In the genomic region with DNA sequence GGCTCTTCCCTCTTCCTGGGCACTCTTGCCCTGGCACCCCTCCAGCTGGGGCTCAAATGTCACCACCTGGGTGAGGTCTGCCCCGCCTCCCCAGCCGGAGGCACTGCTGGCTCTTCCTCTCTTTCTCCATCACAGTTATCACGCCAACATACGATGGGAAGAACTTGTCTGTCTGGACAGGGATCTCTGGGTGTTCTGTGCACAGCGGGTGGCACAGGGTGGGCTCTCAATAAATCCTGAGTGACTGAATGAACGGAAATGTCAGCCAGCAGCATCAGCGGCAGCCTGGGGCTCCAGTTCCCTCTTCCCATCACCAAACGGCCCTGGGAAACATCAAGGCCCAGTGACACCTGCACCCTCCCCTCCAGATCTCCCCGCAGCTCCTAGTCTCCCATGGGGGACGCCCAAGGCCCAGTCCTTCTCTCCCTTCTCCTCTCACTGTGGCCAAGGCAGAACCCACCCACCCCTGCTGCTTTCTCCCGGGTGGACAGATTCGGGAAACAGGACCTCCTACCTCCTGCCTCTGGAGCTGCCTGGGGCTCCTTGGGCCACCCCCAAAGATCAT, we compare ENCODE assay signal across 8 cellular contexts. TPM values are rescaled to one million over a fixed set of nuclear protein-coding genes. Genes with fewer than 3 reads are reported as not detected.
A peak's percentile ranks its signal among the peaks of the same experiment; 100 is the strongest.
DNase-seq lines count a peak whose midpoint lies in the region; ATAC-seq and TF ChIP-seq lines count a peak whose summit lies in the region.

No MANE protein-coding gene starts in this region.

- CTCF ChIA-PET in CD8-positive, alpha-beta memory T cell (lab: Charles Lee) = interaction anchor here (0.8 to 8.0 kb wide), 7 partner anchors 33 to 341 kb away, joined by 3 to 54 read pairs (median 4); partner anchors contain the start of genes MALAT1 and SAC3D1

- H4K20me1 ChIP-seq in Loucy (ENCODE audit: insufficient read depth, low read length, poor library complexity, severe bottlenecking) = peaks cover 4% of the 10 kb centered on the region

- peak overlapping the region; percentile 88 for H2AFZ ChIP-seq in Loucy (ENCODE audit: low read length)

- H3K4me1 ChIP-seq in CD8-positive, alpha-beta memory T cell (ENCODE audit: insufficient read depth, low read length) = peaks cover 61% of the 10 kb centered on the region
- H3K4me1 ChIP-seq in Loucy (ENCODE audit: insufficient read depth, low read length, poor library complexity, severe bottlenecking) = peaks cover 39% of the 10 kb centered on the region

- H3K36me3 ChIP-seq in CD8-positive, alpha-beta memory T cell (ENCODE audit: insufficient read depth, low read length) = no peaks in the 10 kb centered on the region
- no peaks in the 10 kb centered on the region for H3K36me3 ChIP-seq in Loucy (ENCODE audit: insufficient read depth, low read length)

- no peaks in the 10 kb centered on the region for H3K9me2 ChIP-seq in Loucy (replicated peaks; ENCODE audit: low read depth, low read length)

- H3K27me3 ChIP-seq in CD8-positive, alpha-beta memory T cell (ENCODE audit: insufficient read depth, low read length, poor library complexity, severe bottlenecking) = no peaks in the 10 kb centered on the region
- H3K27me3 ChIP-seq in Loucy (ENCODE audit: insufficient read depth, low read length, poor library complexity, severe bottlenecking) = no peaks in the 10 kb centered on the region

- peaks cover 47 to 63% (median 50%) of the 10 kb centered on the region in 3 donors for H3K4me1 Mint-ChIP-seq in CD8-positive, alpha-beta memory T cell
- peaks cover 56% of the 10 kb centered on the region for H3K4me1 Mint-ChIP-seq in chondrocyte (ENCODE audit: low read depth)
- H3K4me1 Mint-ChIP-seq in natural killer cell treated with Interleukin-12 subunit alpha and Interleukin-12 subunit beta and Interleukin-15 and Interleukin-18, amount 100 ng/mL, for 72 hours (ENCODE audit: low read depth in 2 of 2) = peaks cover 41 to 44% of the 10 kb centered on the region in 2 donors

- POLR2A ChIA-PET in CD8-positive, alpha-beta memory T cell (lab: Charles Lee) = interaction anchor here (0.5 to 4.9 kb wide), 9 partner anchors 15 to 125 kb away, joined by 3 to 56 read pairs (median 6); partner anchors contain the start of gene MALAT1

- peak overlapping the region; percentile 96 for H3K27ac ChIP-seq in CD8-positive, alpha-beta memory T cell (ENCODE audit: low read depth, low read length)

- H3K27me3 Mint-ChIP-seq in CD8-positive, alpha-beta memory T cell = no peaks in the 10 kb centered on the region
- H3K27me3 Mint-ChIP-seq in chondrocyte (ENCODE audit: low read depth) = no peaks in the 10 kb centered on the region
- H3K27me3 Mint-ChIP-seq in natural killer cell treated with Interleukin-12 subunit alpha and Interleukin-12 subunit beta and Interleukin-15 and Interleukin-18, amount 100 ng/mL, for 72 hours = no peaks in the 10 kb centered on the region

- H3K4me3 Mint-ChIP-seq in CD8-positive, alpha-beta memory T cell = peak overlapping the region; percentile 83 to 94 (median 91)
- peak overlapping the region; percentile 68 for H3K4me3 Mint-ChIP-seq in chondrocyte (ENCODE audit: unreplicated experiment)
- peak overlapping the region; percentile 94 for H3K4me3 Mint-ChIP-seq in natural killer cell treated with Interleukin-12 subunit alpha and Interleukin-12 subunit beta and Interleukin-15 and Interleukin-18, amount 100 ng/mL, for 72 hours

- no peak for ATAC-seq in natural killer cell treated with Interleukin-12 subunit alpha and Interleukin-12 subunit beta and Interleukin-15 and Interleukin-18, amount 100 ng/mL, for 72 hours
- ATAC-seq in GM18498 (IDR thresholded peaks at IDR 0.05; ENCODE audit: unreplicated experiment) = no peak

- H3K4me3 ChIP-seq in CD8-positive, alpha-beta memory T cell (ENCODE audit: low read length) = peak overlapping the region; percentile 91
- H3K4me3 ChIP-seq in Loucy (ENCODE audit: low read length, poor library complexity, severe bottlenecking) = peak overlapping the region; percentile 84

- peak overlapping the region; percentile 97 to 100 (median 99) for H3K27ac Mint-ChIP-seq in CD8-positive, alpha-beta memory T cell
- peak overlapping the region; percentile 99 for H3K27ac Mint-ChIP-seq in chondrocyte (ENCODE audit: unreplicated experiment)
- peak overlapping the region; percentile 99 to 100 for H3K27ac Mint-ChIP-seq in natural killer cell treated with Interleukin-12 subunit alpha and Interleukin-12 subunit beta and Interleukin-15 and Interleukin-18, amount 100 ng/mL, for 72 hours

- H3K9ac ChIP-seq in Loucy (ENCODE audit: low read depth, low read length, poor library complexity, severe bottlenecking) = peak overlapping the region; percentile 89

- H3F3A ChIP-seq in Loucy (ENCODE audit: low read depth) = peaks cover 8% of the 10 kb centered on the region; the same call in 1 of the 2 replicates

- peaks cover 28% of the 10 kb centered on the region for H3K79me2 ChIP-seq in Loucy (ENCODE audit: insufficient read depth, low read length)

- H3K9me3 ChIP-seq in CD8-positive, alpha-beta memory T cell (ENCODE audit: low read length) = no peaks in the 10 kb centered on the region
- no peaks in the 10 kb centered on the region for H3K9me3 ChIP-seq in Loucy (ENCODE audit: insufficient read depth, low read depth, low read length)

- TF ChIP-seq CTCF in Loucy (conservative IDR thresholded peaks at IDR 0.05; ENCODE audit: low read length) (no peak), chondrocyte (IDR thresholded peaks at IDR 0.05) (no peak)

- peaks cover 0 to 10% (median 0%) of the 10 kb centered on the region in 3 donors for H3K36me3 Mint-ChIP-seq in CD8-positive, alpha-beta memory T cell
- no peaks in the 10 kb centered on the region for H3K36me3 Mint-ChIP-seq in chondrocyte (ENCODE audit: low read depth)
- no peaks in the 10 kb centered on the region for H3K36me3 Mint-ChIP-seq in natural killer cell treated with Interleukin-12 subunit alpha and Interleukin-12 subunit beta and Interleukin-15 and Interleukin-18, amount 100 ng/mL, for 72 hours

- H3K9me3 Mint-ChIP-seq in CD8-positive, alpha-beta memory T cell = no peaks in the 10 kb centered on the region
- H3K9me3 Mint-ChIP-seq in chondrocyte (ENCODE audit: low read depth) = no peaks in the 10 kb centered on the region
- H3K9me3 Mint-ChIP-seq in natural killer cell treated with Interleukin-12 subunit alpha and Interleukin-12 subunit beta and Interleukin-15 and Interleukin-18, amount 100 ng/mL, for 72 hours = no peaks in the 10 kb centered on the region

- DNase-seq in CD8-positive, alpha-beta memory T cell = no peak
- no peak for DNase-seq in chondrocyte (ENCODE audit: low spot score)
- DNase-seq in natural killer cell treated with Interleukin-12 subunit alpha and Interleukin-12 subunit beta and Interleukin-15 and Interleukin-18, amount 100 ng/mL, for 72 hours (ENCODE audit: low spot score) = peak; percentile 53
- no peak for DNase-seq in H4 (ENCODE audit: low spot score)
- DNase-seq in central memory CD4-positive, alpha-beta T cell = no peak
- DNase-seq in activated CD4-positive, alpha-beta T cell treated with anti-CD3 and anti-CD28 coated beads, Interleukin-2, amount 50 U/mL, for 1 hour = no peak

- H3K4me2 ChIP-seq in Loucy (ENCODE audit: low read depth, low read length, poor library complexity, severe bottlenecking) = peak overlapping the region; percentile 83

RNA-seq across cellular contexts. Expression of gene SLC25A45, which starts 0.4 kb away (rescaled TPM):
- total RNA-seq in CD8-positive, alpha-beta memory T cell = 10 to 100 TPM; 13.3 to 13.8 TPM
- 14.6 TPM for polyA plus RNA-seq in CD8-positive, alpha-beta memory T cell
- 11.7 to 14.4 TPM (median 13.1 TPM) in 3 replicates for total RNA-seq in chondrocyte
- total RNA-seq in natural killer cell treated with Interleukin-12 subunit alpha and Interleukin-12 subunit beta and Interleukin-15 and Interleukin-18, amount 100 ng/mL, for 72 hours = 10 to 100 TPM; 10.8 to 12.6 TPM
- total RNA-seq in H4 (2014; rRNA removed; shearing (Covaris generic)) = 0.10 and 0.91 TPM in 2 replicates

RNA-seq across cellular contexts. Expression of gene FRMD8, which starts 3.6 kb away (rescaled TPM):
- 10 to 100 TPM; 44.9 to 49.8 TPM for total RNA-seq in CD8-positive, alpha-beta memory T cell
- polyA plus RNA-seq in CD8-positive, alpha-beta memory T cell = 60.6 TPM
- total RNA-seq in chondrocyte = 43.6 to 49.6 TPM (median 45.5 TPM) in 3 replicates
- total RNA-seq in natural killer cell treated with Interleukin-12 subunit alpha and Interleukin-12 subunit beta and Interleukin-15 and Interleukin-18, amount 100 ng/mL, for 72 hours = 10 to 100 TPM; 50.5 to 68.4 TPM
- total RNA-seq in H4 (2014; rRNA removed; shearing (Covaris generic)) = 16.3 and 37.3 TPM in 2 replicates

RNA-seq across cellular contexts. Expression of gene TIGD3, which starts 28.3 kb away (rescaled TPM):
- 1 to 10 TPM in 1 of 2 experiments, under 1 TPM in 1; 0.91 to 1.2 TPM for total RNA-seq in CD8-positive, alpha-beta memory T cell
- polyA plus RNA-seq in CD8-positive, alpha-beta memory T cell = 0.59 TPM
- total RNA-seq in chondrocyte = 0.10 to 0.18 TPM in 2 of 3 replicates, not detected in the other
- 1 to 10 TPM in 1 of 2 donors, under 1 TPM in 1; 0.59 to 1.3 TPM for total RNA-seq in natural killer cell treated with Interleukin-12 subunit alpha and Interleukin-12 subunit beta and Interleukin-15 and Interleukin-18, amount 100 ng/mL, for 72 hours
- 1.1 and 1.6 TPM in 2 replicates for total RNA-seq in H4 (2014; rRNA removed; shearing (Covaris generic))

RNA-seq across cellular contexts. Expression of gene NEAT1, which starts 39.7 kb away (rescaled TPM):
- total RNA-seq in CD8-positive, alpha-beta memory T cell = 100 to 1,000 TPM; 196 to 204 TPM
- polyA plus RNA-seq in CD8-positive, alpha-beta memory T cell = 2.7 TPM
- total RNA-seq in chondrocyte = 333 to 440 TPM (median 377 TPM) in 3 replicates
- total RNA-seq in natural killer cell treated with Interleukin-12 subunit alpha and Interleukin-12 subunit beta and Interleukin-15 and Interleukin-18, amount 100 ng/mL, for 72 hours = 100 to 1,000 TPM; 432 to 571 TPM
- 2.9 and 3.4 TPM in 2 replicates for total RNA-seq in H4 (2014; rRNA removed; shearing (Covaris generic))

RNA-seq across cellular contexts. Expression of gene DPF2, which starts 49.2 kb away (rescaled TPM):
- total RNA-seq in CD8-positive, alpha-beta memory T cell = 10 to 100 TPM; 65.8 to 71.9 TPM
- polyA plus RNA-seq in CD8-positive, alpha-beta memory T cell = 61.5 TPM
- 49.7 to 52.3 TPM (median 49.9 TPM) in 3 replicates for total RNA-seq in chondrocyte
- total RNA-seq in natural killer cell treated with Interleukin-12 subunit alpha and Interleukin-12 subunit beta and Interleukin-15 and Interleukin-18, amount 100 ng/mL, for 72 hours = 10 to 100 TPM; 61.8 to 82.5 TPM
- total RNA-seq in H4 (2014; rRNA removed; shearing (Covaris generic)) = 29.0 and 29.2 TPM in 2 replicates
